In the genomic region with DNA sequence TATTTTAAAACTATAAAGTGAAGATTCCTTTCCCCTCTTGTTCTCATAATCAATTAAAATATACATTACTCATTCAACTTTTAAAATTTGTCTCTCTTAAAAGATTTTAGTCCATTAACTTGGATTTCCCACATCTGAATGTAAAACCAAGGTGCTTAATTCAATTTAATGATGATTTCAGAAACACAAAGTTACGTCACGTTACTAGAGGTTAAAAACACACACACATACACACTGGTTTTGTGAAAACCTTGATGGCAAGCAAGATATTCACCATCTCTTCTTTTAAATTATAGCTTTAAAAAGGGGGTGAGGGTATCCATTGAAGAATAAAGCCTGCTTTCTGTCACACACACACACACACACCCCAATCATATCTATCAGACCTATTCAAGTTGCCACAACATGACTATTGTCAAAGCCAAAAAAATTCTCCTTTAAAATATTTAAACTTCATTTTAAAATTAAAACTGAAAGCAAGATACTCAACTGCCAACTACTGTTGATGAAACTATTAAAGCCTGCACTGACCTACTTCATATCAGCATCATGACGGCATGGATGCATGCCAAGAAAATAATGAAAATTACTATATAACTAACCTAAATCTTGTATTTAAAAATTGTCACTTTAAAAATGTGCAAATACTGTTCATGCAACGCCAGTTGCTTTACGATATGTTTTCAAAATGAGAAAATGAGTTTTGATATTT, we compare ENCODE assay signal across 8 cellular contexts. TPM values are rescaled to one million over a fixed set of nuclear protein-coding genes. Genes with fewer than 3 reads are reported as not detected.
DNase-seq lines count a peak whose midpoint lies in the region; ATAC-seq, FAIRE-seq and TF ChIP-seq lines count a peak whose summit lies in the region.

No MANE protein-coding gene starts in this region.

- no peaks in the 10 kb centered on the region for H3K27me3 ChIP-seq in BLaER1
- no peaks in the 10 kb centered on the region for H3K27me3 ChIP-seq in HL-60 (ENCODE audit: insufficient read depth, poor library complexity, severe bottlenecking)
- no peaks in the 10 kb centered on the region for H3K27me3 ChIP-seq in K562 (ENCODE audit: control insufficient read depth in 2 of 2, insufficient read depth in 2 of 2, low read length in 2 of 2)
- no peaks in the 10 kb centered on the region for H3K27me3 ChIP-seq in mesendoderm (ENCODE audit: insufficient read depth, low read length, poor library complexity)

- H3K27ac ChIP-seq in BLaER1 (no peak overlapping the region), HL-60 (replicated peaks) (no peak overlapping the region), K562 (ENCODE audit: extremely low read depth, low read depth, low read length) (peak overlapping the region; percentile 34; the same call in 2 of the 3 replicates), mesendoderm (ENCODE audit: low read depth, low read length) (no peak overlapping the region)

- no peaks in the 10 kb centered on the region for H3K9me1 ChIP-seq in K562 (ENCODE audit: control insufficient read depth, insufficient read depth, low read length)

- H3K79me1 ChIP-seq in mesendoderm (ENCODE audit: low read length): no peaks in the 10 kb centered on the region

- CTCF ChIA-PET in K562 (lab: Yijun Ruan, JAX; ENCODE audit: low intra/inter-chr PET ratio): no interaction called here

- peak overlapping the region; percentile 40 for H3K56ac ChIP-seq in mesendoderm (ENCODE audit: low read length)

- in situ Hi-C loops in K562 (cut with MboI): no loop called here

- 10% methylated on average over 5 of the region's 5 CpGs for WGBS in K562 (ENCODE audit: insufficient coverage, low coverage, missing lambda C conversion rate)
- no CpG with 5 or more reads among the region's 5 CpGs for WGBS in mesendoderm (ENCODE audit: extremely low coverage, insufficient coverage, low lambda C conversion rate)

- 0 out of 4 replicates have a peak, but pooled peaks of 1 of the 2 experiments have one; percentile 14 for TF ChIP-seq RAD21 in K562 (CRISPR knock-in tag; conservative IDR thresholded peaks at IDR 0.05 in 1 of 2, IDR thresholded peaks at IDR 0.05 in 1 of 2)

- H4K5ac ChIP-seq in mesendoderm (ENCODE audit: low read length): no peak overlapping the region

- peaks cover 23% of the 10 kb centered on the region for H3K4me1 ChIP-seq in BLaER1
- H3K4me1 ChIP-seq in K562 (replicated peaks in 1 of 2; ENCODE audit: control insufficient read depth in 2 of 2, insufficient read depth in 2 of 2, low read length in 2 of 2): peaks cover 14 to 15% of the 10 kb centered on the region in 2 experiments
- H3K4me1 ChIP-seq in mesendoderm (ENCODE audit: control insufficient read depth, low read depth, low read length): peaks cover 2% of the 10 kb centered on the region

- peaks cover 26% of the 10 kb centered on the region for H3K9me3 ChIP-seq in BLaER1
- H3K9me3 ChIP-seq in K562 (replicated peaks; ENCODE audit: control insufficient read depth, insufficient read depth, low read depth, low read length): no peaks in the 10 kb centered on the region

- DNase-seq in HL-60 (ENCODE audit: low read depth in 1 of 2, low spot score in 1 of 2): no peak
- no peak for DNase-seq in K562 (ENCODE audit: extremely low read depth in 1 of 4, low spot score in 3 of 4)
- no peak for DNase-seq in mesendoderm
- DNase-seq in left colon: no peak

- TF ChIP-seq POLR2A in K562 (conservative IDR thresholded peaks at IDR 0.05) (no peak), GM18505 (IDR thresholded peaks at IDR 0.05; ENCODE audit: borderline replicate concordance, extremely low read depth, insufficient read depth, insufficient read length) (no peak)

- ATAC-seq in K562 (no peak), GM18505 (IDR thresholded peaks at IDR 0.05; ENCODE audit: unreplicated experiment) (no peak), left colon (no peak), GM19452 (IDR thresholded peaks at IDR 0.05; ENCODE audit: unreplicated experiment) (no peak), GM21515 (IDR thresholded peaks at IDR 0.05; ENCODE audit: unreplicated experiment) (no peak)

- H2BK120ac ChIP-seq in mesendoderm (ENCODE audit: low read depth, low read length): no peak overlapping the region

- intact Hi-C loops in K562 (cut with micrococcal nuclease) (loop anchor here (5.0 to 10.0 kb wide), 3 partner anchors 147 to 457 kb away; partner anchors contain the start of gene NEDD4), left colon (cut with DNase I, micrococcal nuclease) (loop anchor here in 1 of 2 donors (10.0 kb wide), 1 partner anchor 183 kb away; no protein-coding TSS in a partner anchor)

- POLR2A ChIA-PET in K562 (lab: Yijun Ruan, JAX): no interaction called here

- TF ChIP-seq CTCF in HL-60 (IDR thresholded peaks at IDR 0.05; ENCODE audit: insufficient read depth, low read length): no peak
- no peak for TF ChIP-seq CTCF in K562 (IDR thresholded peaks at IDR 0.05 in 2 of 3, conservative IDR thresholded peaks at IDR 0.05 in 1 of 3; ENCODE audit: insufficient read depth in 2 of 3, low read depth in 1 of 3, low read length in 3 of 3)

- H3K9ac ChIP-seq in BLaER1: peak overlapping the region; percentile 21
- peak overlapping the region in 1 of 2 experiments; percentile 70; a peak in 2 of 4 replicates for H3K9ac ChIP-seq in K562 (ENCODE audit: insufficient read depth in 1 of 2, low read depth in 2 of 2, low read length in 2 of 2)
- H3K9ac ChIP-seq in mesendoderm (ENCODE audit: low read length): peak overlapping the region; percentile 57

- H3K23ac ChIP-seq in mesendoderm (ENCODE audit: low read length): no peak overlapping the region

- H2AFZ ChIP-seq in K562 (ENCODE audit: low read depth, low read length): no peak overlapping the region

- H4K20me1 ChIP-seq in BLaER1 (peaks cover 26% of the 10 kb centered on the region; the same call in 1 of the 2 replicates), K562 (replicated peaks; ENCODE audit: control insufficient read depth, insufficient read depth, low read length) (no peaks in the 10 kb centered on the region)

- H3K4me2 ChIP-seq in BLaER1 (peak overlapping the region; percentile 81), K562 (ENCODE audit: insufficient read depth, low read length) (peak overlapping the region; percentile 61), mesendoderm (ENCODE audit: low read length) (no peak overlapping the region)

- H2AK5ac ChIP-seq in mesendoderm (ENCODE audit: low read length): no peak overlapping the region

- peak; percentile 71 for FAIRE-seq in K562 (lab: Jason Lieb, UNC)

- no peak overlapping the region for H2BK15ac ChIP-seq in mesendoderm (replicated peaks; ENCODE audit: low read depth)

- no peak overlapping the region for H3K4ac ChIP-seq in mesendoderm (ENCODE audit: low read depth, low read length)

- BruUV-seq in K562 (replicated peaks; lab: Mats Ljungman, UMichigan): no TSS peak

- H3K4me3 ChIP-seq in BLaER1: peak overlapping the region; percentile 90
- H3K4me3 ChIP-seq in HL-60 (replicated peaks; ENCODE audit: insufficient read depth, low read length): peak overlapping the region; percentile 78
- peak overlapping the region; percentile 78 for H3K4me3 ChIP-seq in K562
- no peak overlapping the region for H3K4me3 ChIP-seq in mesendoderm (ENCODE audit: low read length)

- H2BK5ac ChIP-seq in mesendoderm (ENCODE audit: low read length): no peak overlapping the region

- H3K18ac ChIP-seq in mesendoderm (ENCODE audit: low read length): no peak overlapping the region

- H3K79me2 ChIP-seq in K562 (ENCODE audit: control insufficient read depth, insufficient read depth, low read length) (peaks cover 84% of the 10 kb centered on the region), mesendoderm (ENCODE audit: control insufficient read depth, insufficient read depth, low read length) (peaks cover 31% of the 10 kb centered on the region)

- H3K36me3 ChIP-seq in BLaER1: peaks cover 27% of the 10 kb centered on the region
- H3K36me3 ChIP-seq in K562 (ENCODE audit: control insufficient read depth, insufficient read depth, low read length): peaks cover 16% of the 10 kb centered on the region; the same call in 1 of the 3 replicates
- H3K36me3 ChIP-seq in mesendoderm (ENCODE audit: control insufficient read depth, insufficient read depth, low read length): no peaks in the 10 kb centered on the region

- H4K8ac ChIP-seq in mesendoderm (ENCODE audit: low read depth, low read length): no peak overlapping the region

- TF ChIP-seq EP300 in K562 (IDR thresholded peaks at IDR 0.05; ENCODE audit: low read length): no peak

TF ChIP-seq in K562, 482 proteins besides CTCF, POLR2A, EP300 and RAD21:
- TF ChIP-seq PTRF (tag; IDR thresholded peaks at IDR 0.05) (no peak), NFIC (IDR thresholded peaks at IDR 0.05) (peak; percentile 46; the same call in 1 of the 2 replicates), PHF21A (IDR thresholded peaks at IDR 0.05; ENCODE audit: borderline replicate concordance, low read depth) (no peak), PYGO2 (tag; IDR thresholded peaks at IDR 0.05) (no peak)

RNA-seq across cellular contexts. Expression of gene RFX7, which starts 2.1 kb away (rescaled TPM):
- 4.1 and 13.8 TPM in 2 replicates for total RNA-seq in K562 (2011; cell fraction: chromatin; rRNA removed; ENCODE audit: low replicate concordance)
- total RNA-seq in K562 (2011; cell fraction: nucleolus; rRNA removed): 1.8 and 3.0 TPM in 2 replicates
- 5.7 and 7.4 TPM in 2 replicates for total RNA-seq in K562 (2011; cell fraction: nucleoplasm; rRNA removed)
- 4.0 and 4.3 TPM in 2 replicates for total RNA-seq in K562 (2014; rRNA removed)
- 5.8 and 7.1 TPM in 2 replicates for total RNA-seq in K562 (2014; rRNA removed; fragmentation: Illumina TruSeq; extraction: Trizol)
- total RNA-seq in K562 (2015; rRNA removed; fragmentation: Illumina TruSeq; extraction: Trizol): 6.0 and 6.3 TPM in 2 replicates
- total RNA-seq in K562 (2021): 17.2 and 17.9 TPM in 2 replicates
- polyA plus RNA-seq in K562 (2011; rRNA removed): 7.0 and 8.9 TPM in 2 replicates
- polyA plus RNA-seq in K562 (2011; cell fraction: cytosol; rRNA removed): 5.5 and 7.5 TPM in 2 replicates
- 16.0 and 18.1 TPM in 2 replicates for polyA plus RNA-seq in K562 (2011; cell fraction: nucleus; rRNA removed)
- polyA plus RNA-seq in K562 (2012): 8.3 and 10.7 TPM in 2 replicates
- polyA plus RNA-seq in K562 (2014; fragmentation: Illumina TruSeq; extraction: Trizol): 13.5 and 16.3 TPM in 2 replicates
- polyA plus RNA-seq in K562 (2014; fragmentation: Nextera tagmentation; extraction: Ambion mirVana): 1 to 10 TPM; 2.4 to 3.0 TPM
- polyA plus RNA-seq in K562 (2014; rRNA removed): 5.5 and 6.4 TPM in 2 replicates
- 19.5 and 26.2 TPM in 2 replicates for polyA minus RNA-seq in K562 (2011; rRNA and poly(A)+ RNA removed)
- 13.1 TPM in 2 replicates for polyA minus RNA-seq in K562 (2011; cell fraction: cytosol; rRNA and poly(A)+ RNA removed)
- polyA minus RNA-seq in K562 (2011; cell fraction: nucleus; rRNA and poly(A)+ RNA removed): 3.6 and 8.1 TPM in 2 replicates
- 18.5 TPM for polyA plus RNA-seq in mesendoderm (2013, experiment 1 of 2)
- polyA plus RNA-seq in mesendoderm (2013, experiment 2 of 2): 19.7 TPM
- 10 to 100 TPM; 11.8 to 14.4 TPM for total RNA-seq in left colon
